In genomic region chr17:39461113-39461910, GRCh38 we compare ENCODE assay signal across 8 cellular contexts. TPM values are rescaled to one million over a fixed set of nuclear protein-coding genes. Genes with fewer than 3 reads are reported as not detected.
DNase-seq lines count a peak whose midpoint lies in the region; ATAC-seq and TF ChIP-seq lines count a peak whose summit lies in the region.

TSS of gene CDK12 (plus strand) at chr17:39461486. CDS start at chr17:39462072, 586 bp downstream.

- H3K27me3 ChIP-seq in Panc1 (ENCODE audit: control insufficient read depth, insufficient read depth, low read length) (no peaks in the 10 kb centered on the region), esophagus (ENCODE audit: control insufficient read depth in 1 of 2, insufficient read depth in 2 of 2, low read length in 2 of 2) (no peaks in the 10 kb centered on the region), mucosa of stomach (ENCODE audit: control insufficient read depth, insufficient read depth, low read length) (no peaks in the 10 kb centered on the region)

- peaks cover 28% of the 10 kb centered on the region for H3K4me1 Mint-ChIP-seq in activated T-cell treated with anti-CD3 and anti-CD28 coated beads, Interleukin-2, amount 50 U/mL, for 4 hours (ENCODE audit: low read depth)

- WGBS in esophagus, 2 donors, result 1% methylated on average over 43 to 49 of the region's 49 CpGs

- H3K27ac ChIP-seq in Panc1 (ENCODE audit: low read length) (peak within 1 kb of the TSS; percentile 86), esophagus (ENCODE audit: low read depth in 2 of 2, low read length in 1 of 2) (peak within 1 kb of the TSS; percentile 98 to 100)

- peak within 1 kb of the TSS; percentile 96 for H3K9ac ChIP-seq in mucosa of stomach (ENCODE audit: low read length)

- no peaks in the 10 kb centered on the region for H3K4me1 ChIP-seq in Panc1 (ENCODE audit: control insufficient read depth, insufficient read depth, low read length)
- H3K4me1 ChIP-seq in esophagus (ENCODE audit: control insufficient read depth in 2 of 2, insufficient read depth in 2 of 2, low read length in 1 of 2), result no peaks in the 10 kb centered on the region
- H3K4me1 ChIP-seq in mucosa of stomach (ENCODE audit: control insufficient read depth, insufficient read depth, low read length), result no peaks in the 10 kb centered on the region

- in situ Hi-C loops in Panc1 (cut with HindIII; ENCODE audit: low pct_unique_long_range_greater_than_20kb, low sequenced_read_pairs), result no loop called here

- H3K9me3 ChIP-seq in Panc1 (ENCODE audit: control insufficient read depth, insufficient read depth, low read depth, low read length) (no peaks in the 10 kb centered on the region), esophagus (ENCODE audit: control insufficient read depth in 2 of 2, insufficient read depth in 1 of 2, low read depth in 1 of 2, low read length in 1 of 2) (no peaks in the 10 kb centered on the region), mucosa of stomach (ENCODE audit: control insufficient read depth, low read length) (no peaks in the 10 kb centered on the region)

- no peak for TF ChIP-seq CTCF in Panc1 (IDR thresholded peaks at IDR 0.05)

- CTCF ChIA-PET in Panc1 (lab: Charles Lee), result interaction anchor here (0.6 to 1.0 kb wide), 2 partner anchors 10 to 250 kb away, joined by 4 to 8 read pairs; partner anchors contain the start of gene MED1

- H3K27me3 Mint-ChIP-seq in activated T-cell treated with anti-CD3 and anti-CD28 coated beads, Interleukin-2, amount 50 U/mL, for 4 hours (ENCODE audit: low read depth), result no peaks in the 10 kb centered on the region

- H3K4me3 Mint-ChIP-seq in activated T-cell treated with anti-CD3 and anti-CD28 coated beads, Interleukin-2, amount 50 U/mL, for 4 hours, result peak within 1 kb of the TSS; percentile 99

- no peaks in the 10 kb centered on the region for H3K9me3 Mint-ChIP-seq in activated T-cell treated with anti-CD3 and anti-CD28 coated beads, Interleukin-2, amount 50 U/mL, for 4 hours

- intact Hi-C loops in Panc1 (cut with micrococcal nuclease; ENCODE audit: unreplicated experiment), result no loop called here

- BruUV-seq in Panc1 (replicated peaks; lab: Mats Ljungman, UMichigan), result no TSS peak

- DNase-seq in DMS153 (lab: John Stamatoyannopoulos, UW) (peak; percentile 99), KG1 (lab: John Stamatoyannopoulos, UW) (peak; percentile 98), Panc1 (ENCODE audit: low read depth, low spot score) (peak; percentile 93)
- peak; percentile 93 for DNase-seq in activated T-cell treated with anti-CD3 and anti-CD28 coated beads, Interleukin-2, amount 50 U/mL, for 4 hours
- peak; percentile 84 to 90 for DNase-seq in stimulated activated CD8-positive, alpha-beta memory T cell treated with anti-CD3 and anti-CD28 coated beads, Interleukin-7, amount 100 ng/mL, for 1 hour (ENCODE audit: low read depth in 2 of 2)

- ATAC-seq in GM21717 (IDR thresholded peaks at IDR 0.05; ENCODE audit: unreplicated experiment), result peak; percentile 58
- ATAC-seq in Panc1, result peak; percentile 93
- ATAC-seq in activated T-cell treated with anti-CD3 and anti-CD28 coated beads, Interleukin-2, amount 50 U/mL, for 4 hours, result peak; percentile 86 to 91

- POLR2A ChIA-PET in Panc1 (lab: Charles Lee), result interaction anchor here (0.6 to 1.0 kb wide), 8 partner anchors 10 to 224 kb away, joined by 3 to 29 read pairs (median 4); partner anchors contain the start of gene MED1

- H3K36me3 ChIP-seq in Panc1 (ENCODE audit: control insufficient read depth, insufficient read depth, low read length) (no peaks in the 10 kb centered on the region; the same call in 1 of the 2 replicates), esophagus (ENCODE audit: control insufficient read depth in 2 of 2, insufficient read depth in 2 of 2, low read length in 1 of 2) (no peaks in the 10 kb centered on the region), mucosa of stomach (ENCODE audit: control insufficient read depth, insufficient read depth, low read length) (no peaks in the 10 kb centered on the region)

- peaks cover 13% of the 10 kb centered on the region for H3K36me3 Mint-ChIP-seq in activated T-cell treated with anti-CD3 and anti-CD28 coated beads, Interleukin-2, amount 50 U/mL, for 4 hours (ENCODE audit: insufficient read depth)

- peak within 1 kb of the TSS; percentile 72 to 89 for H3K4me3 ChIP-seq in Panc1 (ENCODE audit: low read depth in 2 of 2, low read length in 2 of 2)
- H3K4me3 ChIP-seq in esophagus (ENCODE audit: low read depth in 1 of 2, low read length in 2 of 2), result peak within 1 kb of the TSS; percentile 75 to 76
- H3K4me3 ChIP-seq in mucosa of stomach (ENCODE audit: low read length), result peak within 1 kb of the TSS; percentile 88

RNA-seq across cellular contexts. Expression of gene CDK12, which starts in this region (rescaled TPM):
- total RNA-seq in Panc1 (2021; ENCODE audit: unreplicated experiment), result 57.8 TPM
- 25.1 TPM for polyA plus RNA-seq in Panc1 (2012; ENCODE audit: insufficient read length)
- total RNA-seq in activated T-cell treated with anti-CD3 and anti-CD28 coated beads, Interleukin-2, amount 50 U/mL, for 4 hours, result 10 to 100 TPM; 94.8 to 99.7 (median 97.7) TPM
- polyA plus RNA-seq in esophagus, result 10 to 100 TPM in 1 of 2 donors, 1 to 10 TPM in 1; 9.4 to 12.9 TPM

Comparison
In these comparisons a context has a peak if more than half of its experiments do, and no peak if none do; other contexts are left out.
1. Peak in every context shown above with its lines: DNase-seq, ATAC-seq, H3K4me3 ChIP-seq and H3K27ac ChIP-seq.